29 cellular contexts compared by ENCODE assay signal in genomic region chr6:155586036-155586557, GRCh38.
"Had no signal": no experiment of that assay in that cellular context is flagged by ENCODE, and none has a peak within 500 bp of the region (broad histone marks: within the 10 kb centered on the region; RNA-seq: fewer than 3 reads in every experiment).

No MANE protein-coding gene starts in this region.

- H3K4me1 Mint-ChIP-seq: activated CD4-positive, alpha-beta T cell treated with anti-CD3 and anti-CD28 coated beads, Interleukin-2, amount 10 ng/mL, durations not matched to agents 24 days and 14 days; activated naive CD8-positive, alpha-beta T cell treated with anti-CD3 and anti-CD28 coated beads for 36 hours; activated T-helper 17 cell treated with anti-CD3 and anti-CD28 coated beads, Interleukin-2, amount 50 U/mL, for 72 hours; central memory CD8-positive, alpha-beta T cell had no signal

- H3K27me3 Mint-ChIP-seq: central memory CD8-positive, alpha-beta T cell had no signal

- ATAC-seq: activated CD8-positive, alpha-beta T cell treated with anti-CD3 and anti-CD28 coated beads for 36 hours; activated T-cell treated with anti-CD3 and anti-CD28 coated beads, Interleukin-2, amount 50 U/mL, for 72 hours; activated T-helper 17 cell treated with anti-CD3 and anti-CD28 coated beads, Interleukin-2, amount 50 U/mL, for 72 hours had no signal

- H3K27ac Mint-ChIP-seq: activated CD4-positive, alpha-beta T cell treated with anti-CD3 and anti-CD28 coated beads, Interleukin-2, amount 10 ng/mL, durations not matched to agents 24 days and 14 days; activated CD8-positive, alpha-beta T cell treated with anti-CD3 and anti-CD28 coated beads for 36 hours; activated naive CD8-positive, alpha-beta T cell treated with anti-CD3 and anti-CD28 coated beads for 36 hours; activated T-cell treated with anti-CD3 and anti-CD28 coated beads, Interleukin-2, amount 50 U/mL, for 72 hours; activated T-helper 17 cell treated with anti-CD3 and anti-CD28 coated beads, Interleukin-2, amount 50 U/mL, for 72 hours had no signal

- H3K27ac ChIP-seq: cardiac muscle cell, PC-9, WERI-Rb-1 had no signal

- H3K36me3 Mint-ChIP-seq: activated naive CD8-positive, alpha-beta T cell treated with anti-CD3 and anti-CD28 coated beads for 36 hours had no signal

- H3K4me3 ChIP-seq: cardiac muscle cell, PC-9 had no signal

- H3K4me3 Mint-ChIP-seq: activated CD4-positive, alpha-beta T cell treated with anti-CD3 and anti-CD28 coated beads, Interleukin-2, amount 10 ng/mL, durations not matched to agents 24 days and 14 days; activated CD8-positive, alpha-beta T cell treated with anti-CD3 and anti-CD28 coated beads for 36 hours; activated naive CD8-positive, alpha-beta T cell treated with anti-CD3 and anti-CD28 coated beads for 36 hours; activated T-cell treated with anti-CD3 and anti-CD28 coated beads, Interleukin-2, amount 50 U/mL, for 72 hours; activated T-helper 17 cell treated with anti-CD3 and anti-CD28 coated beads, Interleukin-2, amount 50 U/mL, for 72 hours; central memory CD8-positive, alpha-beta T cell had no signal

- H3K36me3 ChIP-seq: cardiac muscle cell, WERI-Rb-1 had no signal

- DNase-seq: activated CD4-positive, alpha-beta T cell treated with anti-CD3 and anti-CD28 coated beads, Interleukin-2, amount 10 ng/mL, durations not matched to agents 24 days and 14 days; activated CD4-positive, alpha-beta T cell treated with anti-CD3 and anti-CD28 coated beads, Interleukin-2, amount 50 U/mL, for 4 hours; activated CD8-positive, alpha-beta T cell treated with anti-CD3 and anti-CD28 coated beads for 36 hours; activated effector memory CD4-positive, alpha-beta T cell treated with anti-CD3 and anti-CD28 coated beads, Interleukin-2, amount 50 U/mL, for 16 hours; activated naive CD4-positive, alpha-beta T cell; activated naive CD4-positive, alpha-beta T cell treated with anti-CD3 and anti-CD28 coated beads, Interleukin-2, amount 50 U/mL, for 16 hours; activated naive CD8-positive, alpha-beta T cell treated with anti-CD3 and anti-CD28 coated beads for 36 hours; activated T-cell treated with anti-CD3 and anti-CD28 coated beads, Interleukin-2, amount 50 U/mL, for 1 hour; activated T-cell treated with anti-CD3 and anti-CD28 coated beads, Interleukin-2, amount 50 U/mL, for 72 hours; amniotic stem cell; aorta; Kasumi-1; NCI-H1092 treated with DMSO at 0.1 percent for 48 hours; NCI-H1417; NCI-H146; NCI-H187; NCI-H2029 treated with DMSO at 0.1 percent for 48 hours; NCI-H2107; NCI-H2171; NCI-H510A; NCI-H748 treated with DMSO at 0.1 percent for 48 hours; NK-92 treated with Interleukin-12 subunit alpha and Interleukin-12 subunit beta, amount 100 ng/mL, for 24 hours; PC-9; Right ventricle myocardium superior; T1000; WERI-Rb-1 had no signal
